ENCODE assay signal across 9 cellular contexts in the genomic region with DNA sequence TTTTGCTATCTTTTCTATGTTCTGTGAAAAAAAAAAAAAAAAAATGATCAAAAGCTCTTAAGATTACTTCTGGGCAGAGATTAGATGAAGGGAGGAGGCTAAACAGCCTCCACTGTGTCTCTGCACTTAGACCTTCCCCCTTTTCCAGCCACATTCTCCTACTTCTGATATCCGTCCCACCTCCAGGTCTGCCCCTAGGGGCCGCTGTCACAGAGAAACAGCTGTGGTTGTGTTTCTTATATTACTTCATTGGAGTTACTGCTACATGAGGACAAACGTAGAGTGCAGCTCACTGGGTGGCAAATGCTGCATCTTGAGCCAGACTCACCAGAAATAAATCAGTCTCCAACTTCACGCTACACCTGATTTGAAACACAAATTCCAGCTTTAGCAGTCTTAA.
DNase-seq lines count a peak whose midpoint lies in the region; ATAC-seq and TF ChIP-seq lines count a peak whose summit lies in the region.
"Had no signal": no experiment of that assay in that cellular context is flagged by ENCODE, and none has a peak within 500 bp of the region (broad histone marks: within the 10 kb centered on the region; RNA-seq: fewer than 3 reads in every experiment).

No MANE protein-coding gene starts in this region.

- H3K27ac Mint-ChIP-seq in Calu3 (ENCODE audit: unreplicated experiment) = no peak overlapping the region
- H3K27ac Mint-ChIP-seq: naive thymus-derived CD4-positive, alpha-beta T cell had no signal

- ATAC-seq in GM19025 (IDR thresholded peaks at IDR 0.05; ENCODE audit: low read depth, unreplicated experiment) (peak; percentile 53), HG03280 (IDR thresholded peaks at IDR 0.05; ENCODE audit: unreplicated experiment) (peak; percentile 86), foreskin keratinocyte (peak; percentile 84), upper lobe of right lung (peak; percentile 75), GM19328 (IDR thresholded peaks at IDR 0.05; ENCODE audit: unreplicated experiment) (no peak)
- ATAC-seq: naive thymus-derived CD4-positive, alpha-beta T cell had no signal

- no peaks in the 10 kb centered on the region for H3K27me3 Mint-ChIP-seq in Calu3 (ENCODE audit: unreplicated experiment)

- H3K36me3 ChIP-seq in upper lobe of right lung = no peaks in the 10 kb centered on the region

- H3K4me3 Mint-ChIP-seq in Calu3 (ENCODE audit: low read depth, unreplicated experiment) = no peak overlapping the region
- H3K4me3 Mint-ChIP-seq: naive thymus-derived CD4-positive, alpha-beta T cell had no signal

- H3K36me3 Mint-ChIP-seq in Calu3 (ENCODE audit: insufficient read depth, unreplicated experiment) = no peaks in the 10 kb centered on the region
- H3K36me3 Mint-ChIP-seq: naive thymus-derived CD4-positive, alpha-beta T cell had no signal

- DNase-seq in Calu3 = peak; percentile 58
- peak; percentile 23 for DNase-seq in SKM-1 (lab: John Stamatoyannopoulos, UW; ENCODE audit: unreplicated experiment)
- DNase-seq in foreskin keratinocyte = peak in 1 of 2 donors; percentile 36
- no peak for DNase-seq in upper lobe of right lung
- no peak for DNase-seq in activated CD4-positive, CD25-positive, alpha-beta regulatory T cell (lab: John Stamatoyannopoulos, UW)

- H3K4me3 ChIP-seq in upper lobe of right lung = no peak overlapping the region

- H3K27me3 ChIP-seq in foreskin keratinocyte (no peaks in the 10 kb centered on the region), upper lobe of right lung (no peaks in the 10 kb centered on the region)

- intact Hi-C loops in Calu3 (cut with micrococcal nuclease; ENCODE audit: unreplicated experiment) = no loop called here
- intact Hi-C loops in upper lobe of right lung (cut with DNase I) = no loop called here

- peaks cover 2% of the 10 kb centered on the region for H3K9me3 Mint-ChIP-seq in Calu3 (ENCODE audit: low read depth, unreplicated experiment)

- CTCF ChIA-PET in Calu3 (lab: Charles Lee) = interaction anchor here (0.6 to 0.7 kb wide), 2 partner anchors 11 to 991 kb away, joined by 3 to 5 read pairs; no protein-coding TSS in a partner anchor

- no peaks in the 10 kb centered on the region for H3K4me1 Mint-ChIP-seq in Calu3 (ENCODE audit: low read depth, unreplicated experiment)
- H3K4me1 Mint-ChIP-seq: naive thymus-derived CD4-positive, alpha-beta T cell had no signal

- TF ChIP-seq CTCF in Calu3 (IDR thresholded peaks at IDR 0.05; ENCODE audit: unreplicated experiment) = peak; percentile 67
- peak; percentile 64 for TF ChIP-seq CTCF in foreskin keratinocyte (conservative IDR thresholded peaks at IDR 0.05)
- peak; percentile 41 for TF ChIP-seq CTCF in upper lobe of right lung (IDR thresholded peaks at IDR 0.05)

- BruUV-seq in Calu3 (replicated peaks; lab: Mats Ljungman, UMichigan) = no TSS peak

- no peaks in the 10 kb centered on the region for H3K9me3 ChIP-seq in upper lobe of right lung

- no peaks in the 10 kb centered on the region for H3K4me1 ChIP-seq in foreskin keratinocyte
- H3K4me1 ChIP-seq in upper lobe of right lung = no peaks in the 10 kb centered on the region

- no peak overlapping the region for H3K27ac ChIP-seq in foreskin keratinocyte
- H3K27ac ChIP-seq in upper lobe of right lung = no peak overlapping the region

Comparison
In these comparisons a context has a peak if more than half of its experiments do, and no peak if none do; other contexts are left out.
1. DNase-seq: peak in Calu3 (single experiment) and SKM-1 (single experiment); none in upper lobe of right lung (single experiment) and activated CD4-positive, CD25-positive, alpha-beta regulatory T cell (0 of 4).
2. Peak in every context shown above with its lines, with median percentiles within 50 percentile points of each other: CTCF ChIP-seq.